8 cellular contexts compared by ENCODE assay signal in the genomic region with DNA sequence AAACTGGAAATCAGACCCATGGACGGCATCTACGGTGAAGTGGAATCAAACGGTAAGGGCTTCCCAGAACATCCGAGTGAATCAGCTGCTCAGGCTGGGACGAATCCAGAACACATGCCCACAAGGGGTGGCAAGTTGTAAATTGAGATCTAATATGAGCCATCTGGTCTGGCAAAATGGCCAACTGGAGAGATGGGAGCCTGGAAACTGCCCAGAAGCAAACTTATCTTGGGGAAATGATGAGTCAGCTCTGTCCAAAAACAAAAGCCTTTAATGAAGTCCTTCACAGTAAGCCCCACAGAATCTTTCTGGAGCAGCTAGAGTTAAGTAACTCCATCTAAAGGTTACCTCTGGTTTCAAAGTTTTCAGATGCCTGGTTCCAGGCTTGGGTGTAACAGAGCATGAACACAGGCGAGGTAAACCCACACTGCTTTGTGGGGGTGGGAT. TPM values are rescaled to one million over a fixed set of nuclear protein-coding genes. Genes with fewer than 3 reads are reported as not detected.
DNase-seq lines count a peak whose midpoint lies in the region; ATAC-seq lines count a peak whose summit lies in the region.

No MANE protein-coding gene starts in this region.

- ATAC-seq in GM19351 (IDR thresholded peaks at IDR 0.05; ENCODE audit: unreplicated experiment), result no peak

- DNase-seq in EL (peak; percentile 93), RPMI8226 (peak; percentile 28), fibroblast of the conjunctiva (ENCODE audit: low read depth) (peak; percentile 96), renal cortical epithelial cell (ENCODE audit: low read depth) (peak; percentile 95), NCI-H774 (lab: John Stamatoyannopoulos, UW) (no peak), T-helper 1 cell (no peak), medulla oblongata (ENCODE audit: extremely low spot score) (no peak)

RNA-seq across cellular contexts. Expression of a gene that starts 10.6 kb away (rescaled TPM):
- 360 and 486 TPM in 2 replicates for total RNA-seq in renal cortical epithelial cell

RNA-seq across cellular contexts. Expression of a gene that starts 42.9 kb away (rescaled TPM):
- total RNA-seq in renal cortical epithelial cell, result 25.2 and 83.7 TPM in 2 replicates

Comparison
In these comparisons a context has a peak if more than half of its experiments do, and no peak if none do; other contexts are left out.
1. DNase-seq: peak in EL (single experiment), RPMI8226 (single experiment), fibroblast of the conjunctiva (single experiment) and renal cortical epithelial cell (single experiment); none in NCI-H774 (single experiment), T-helper 1 cell (0 of 5) and medulla oblongata (single experiment).